ENCODE assay signal across 11 cellular contexts in genomic region chr1:167489581-167490340, GRCh38. TPM values are rescaled to one million over a fixed set of nuclear protein-coding genes. Genes with fewer than 3 reads are reported as not detected.
A peak's percentile ranks its signal among the peaks of the same experiment; 100 is the strongest.
DNase-seq lines count a peak whose midpoint lies in the region; ATAC-seq and TF ChIP-seq lines count a peak whose summit lies in the region.
"Had no signal": no experiment of that assay in that cellular context is flagged by ENCODE, and none has a peak within 500 bp of the region (broad histone marks: within the 10 kb centered on the region; RNA-seq: fewer than 3 reads in every experiment).

No MANE protein-coding gene starts in this region.

- H3K4me1 ChIP-seq in CD8-positive, alpha-beta T cell (ENCODE audit: insufficient read depth, low read length) = peaks cover 95% of the 10 kb centered on the region
- H3K4me1 ChIP-seq in mesodermal cell (ENCODE audit: control insufficient read depth, insufficient read depth, low read length, poor library complexity, severe bottlenecking) = peaks cover 12% of the 10 kb centered on the region
- H3K4me1 ChIP-seq: SJSA1 had no signal

- POLR2A ChIA-PET in CD8-positive, alpha-beta T cell (lab: Charles Lee) = interaction anchor here (1.1 to 1.7 kb wide), 3 partner anchors 17 to 27 kb away, joined by 3 to 8 read pairs (median 3); no protein-coding TSS in a partner anchor

- CTCF ChIA-PET in CD8-positive, alpha-beta T cell (lab: Charles Lee) = interaction anchor here (1.0 to 2.0 kb wide), 7 partner anchors 25 to 88 kb away, joined by 3 to 4 read pairs (median 4); partner anchors contain the start of gene CD247
- CTCF ChIA-PET in activated naive CD4-positive, alpha-beta T cell treated with anti-CD3 and anti-CD28 coated beads, Interleukin-2, amount 10 ng/mL, durations not matched to agents 7 days and 5 days (lab: Charles Lee) = no interaction called here

- no peaks in the 10 kb centered on the region for H3K27me3 Mint-ChIP-seq in CD8-positive, alpha-beta T cell (ENCODE audit: low read depth)
- H3K27me3 Mint-ChIP-seq in T-helper 1 cell treated with Interleukin-12 subunit alpha and Interleukin-12 subunit beta and Interleukin-4 antibody, amounts not matched to agents 30 μg/mL and 1 μg/mL, for 36 hours (ENCODE audit: low read depth) = no peaks in the 10 kb centered on the region
- H3K27me3 Mint-ChIP-seq in activated naive CD4-positive, alpha-beta T cell treated with anti-CD3 and anti-CD28 coated beads, Interleukin-2, amount 10 ng/mL, durations not matched to agents 7 days and 5 days = no peaks in the 10 kb centered on the region

- no peaks in the 10 kb centered on the region for H3K9me3 Mint-ChIP-seq in CD8-positive, alpha-beta T cell
- H3K9me3 Mint-ChIP-seq in T-helper 1 cell treated with Interleukin-12 subunit alpha and Interleukin-12 subunit beta and Interleukin-4 antibody, amounts not matched to agents 30 μg/mL and 1 μg/mL, for 36 hours = no peaks in the 10 kb centered on the region
- no peaks in the 10 kb centered on the region for H3K9me3 Mint-ChIP-seq in activated naive CD4-positive, alpha-beta T cell treated with anti-CD3 and anti-CD28 coated beads, Interleukin-2, amount 10 ng/mL, durations not matched to agents 7 days and 5 days

- H3K4me3 ChIP-seq in CD8-positive, alpha-beta T cell (ENCODE audit: low read depth, low read length) = peak overlapping the region; percentile 20
- H3K4me3 ChIP-seq in mesodermal cell (ENCODE audit: extremely low read depth, insufficient read depth, low read length, poor library complexity, severe bottlenecking) = no peak overlapping the region
- H3K4me3 ChIP-seq: SJSA1 had no signal

- WGBS in mesodermal cell (ENCODE audit: insufficient coverage in 2 of 2), 2 experiments = 37% methylated on average over 16 to 18 of the region's 20 CpGs

- peak overlapping the region; percentile 72 for H3K4me3 Mint-ChIP-seq in CD8-positive, alpha-beta T cell
- H3K4me3 Mint-ChIP-seq in T-helper 1 cell treated with Interleukin-12 subunit alpha and Interleukin-12 subunit beta and Interleukin-4 antibody, amounts not matched to agents 30 μg/mL and 1 μg/mL, for 36 hours = peak overlapping the region; percentile 66
- peak overlapping the region; percentile 44 for H3K4me3 Mint-ChIP-seq in activated naive CD4-positive, alpha-beta T cell treated with anti-CD3 and anti-CD28 coated beads, Interleukin-2, amount 10 ng/mL, durations not matched to agents 7 days and 5 days
- H3K4me3 Mint-ChIP-seq: B cell had no signal

- H3K36me3 Mint-ChIP-seq in CD8-positive, alpha-beta T cell = peaks cover 63% of the 10 kb centered on the region
- H3K36me3 Mint-ChIP-seq in T-helper 1 cell treated with Interleukin-12 subunit alpha and Interleukin-12 subunit beta and Interleukin-4 antibody, amounts not matched to agents 30 μg/mL and 1 μg/mL, for 36 hours (ENCODE audit: low read depth) = peaks cover 30% of the 10 kb centered on the region
- peaks cover 72% of the 10 kb centered on the region for H3K36me3 Mint-ChIP-seq in activated naive CD4-positive, alpha-beta T cell treated with anti-CD3 and anti-CD28 coated beads, Interleukin-2, amount 10 ng/mL, durations not matched to agents 7 days and 5 days

- TF ChIP-seq CTCF in CD8-positive, alpha-beta T cell (IDR thresholded peaks at IDR 0.05) = no peak

- peaks cover 89% of the 10 kb centered on the region for H3K4me1 Mint-ChIP-seq in CD8-positive, alpha-beta T cell (ENCODE audit: low read depth)
- peaks cover 76% of the 10 kb centered on the region for H3K4me1 Mint-ChIP-seq in T-helper 1 cell treated with Interleukin-12 subunit alpha and Interleukin-12 subunit beta and Interleukin-4 antibody, amounts not matched to agents 30 μg/mL and 1 μg/mL, for 36 hours (ENCODE audit: low read depth)
- H3K4me1 Mint-ChIP-seq in activated naive CD4-positive, alpha-beta T cell treated with anti-CD3 and anti-CD28 coated beads, Interleukin-2, amount 10 ng/mL, durations not matched to agents 7 days and 5 days = peaks cover 96% of the 10 kb centered on the region
- H3K4me1 Mint-ChIP-seq: B cell had no signal

- DNase-seq in CD8-positive, alpha-beta T cell = peak in 3 of 7 experiments; percentile 46 to 82 (median 67)
- DNase-seq in activated naive CD4-positive, alpha-beta T cell treated with anti-CD3 and anti-CD28 coated beads, Interleukin-2, amount 10 ng/mL, durations not matched to agents 7 days and 5 days = peak; percentile 60
- DNase-seq in occipital lobe (lab: John Stamatoyannopoulos, UW) (no peak), KG1 (lab: John Stamatoyannopoulos, UW) (no peak), putamen (ENCODE audit: low spot score) (no peak)
- DNase-seq: NCI-H226 had no signal

- no peaks in the 10 kb centered on the region for H3K27me3 ChIP-seq in CD8-positive, alpha-beta T cell (ENCODE audit: insufficient read depth, low read length)
- H3K27me3 ChIP-seq: SJSA1 had no signal

- H3K9me3 ChIP-seq in CD8-positive, alpha-beta T cell (ENCODE audit: low read length) = no peaks in the 10 kb centered on the region
- no peaks in the 10 kb centered on the region for H3K9me3 ChIP-seq in mesodermal cell (ENCODE audit: control insufficient read depth, low read length)
- H3K9me3 ChIP-seq: SJSA1 had no signal

- intact Hi-C loops in CD8-positive, alpha-beta T cell (cut with DNase I, micrococcal nuclease) = loop anchor here (1.0 to 5.0 kb wide), 4 partner anchors 8 to 42 kb away; no protein-coding TSS in a partner anchor

- H3K36me3 ChIP-seq in CD8-positive, alpha-beta T cell (ENCODE audit: insufficient read depth, low read length) = peaks cover 6% of the 10 kb centered on the region
- H3K36me3 ChIP-seq in mesodermal cell (ENCODE audit: control insufficient read depth, insufficient read depth, low read length) = no peaks in the 10 kb centered on the region
- H3K36me3 ChIP-seq: SJSA1 had no signal

- H3K27ac Mint-ChIP-seq in CD8-positive, alpha-beta T cell = peak overlapping the region; percentile 94
- peak overlapping the region; percentile 82 for H3K27ac Mint-ChIP-seq in T-helper 1 cell treated with Interleukin-12 subunit alpha and Interleukin-12 subunit beta and Interleukin-4 antibody, amounts not matched to agents 30 μg/mL and 1 μg/mL, for 36 hours
- peak overlapping the region; percentile 86 for H3K27ac Mint-ChIP-seq in activated naive CD4-positive, alpha-beta T cell treated with anti-CD3 and anti-CD28 coated beads, Interleukin-2, amount 10 ng/mL, durations not matched to agents 7 days and 5 days
- H3K27ac Mint-ChIP-seq: B cell had no signal

- ATAC-seq in CD8-positive, alpha-beta T cell = peak; percentile 51
- no peak for ATAC-seq in HG02798 (IDR thresholded peaks at IDR 0.05; ENCODE audit: poor library complexity, unreplicated experiment)

- peak overlapping the region; percentile 47 for H3K27ac ChIP-seq in CD8-positive, alpha-beta T cell (ENCODE audit: low read depth, low read length)
- H3K27ac ChIP-seq in mesodermal cell (ENCODE audit: low read depth, low read length, severe bottlenecking) = peak overlapping the region; percentile 71
- H3K27ac ChIP-seq: SJSA1 had no signal

RNA-seq across cellular contexts. Expression of gene CD247, which starts 28.6 kb away (rescaled TPM):
- total RNA-seq in CD8-positive, alpha-beta T cell = 100 to 1,000 TPM; 327 to 331 TPM
- polyA plus RNA-seq in mesodermal cell (2013, experiment 1 of 2) = 0.37 TPM
- polyA plus RNA-seq in mesodermal cell (2013, experiment 2 of 2) = 0.40 TPM
- total RNA-seq in occipital lobe = 2.3 TPM
- total RNA-seq: SJSA1 had no signal

Comparison
In these comparisons a context has a peak if more than half of its experiments do, and no peak if none do; other contexts are left out.
1. RNA of gene CD247, which starts 28.6 kb away (total RNA-seq): 327 to 331 TPM in CD8-positive, alpha-beta T cell; 2.3 TPM in occipital lobe (single experiment); every median in the first group is over 10 times any median in the second.
2. Peak in every context shown above with its lines, with median percentiles within 50 percentile points of each other: H3K27ac Mint-ChIP-seq and H3K4me3 Mint-ChIP-seq.